In genomic region chr13:45807520-45808099, GRCh38 we compare ENCODE assay signal across 8 cellular contexts. TPM values are rescaled to one million over a fixed set of nuclear protein-coding genes. Genes with fewer than 3 reads are reported as not detected.
A peak's percentile ranks its signal among the peaks of the same experiment; 100 is the strongest.
DNase-seq lines count a peak whose midpoint lies in the region; ATAC-seq and TF ChIP-seq lines count a peak whose summit lies in the region.

No MANE protein-coding gene starts in this region.

- H3K36me3 ChIP-seq in smooth muscle cell (ENCODE audit: low read depth): no peaks in the 10 kb centered on the region

- WGBS in smooth muscle cell (ENCODE audit: low lambda C conversion rate): 39% methylated on average over 3 of the region's 3 CpGs

- no peak overlapping the region for H3K4me3 ChIP-seq in smooth muscle cell

- no peaks in the 10 kb centered on the region for H3K9me3 Mint-ChIP-seq in activated naive CD8-positive, alpha-beta T cell treated with anti-CD3 and anti-CD28 coated beads, Interleukin-2, amount 10 ng/mL, durations not matched to agents 7 days and 5 days

- intact Hi-C loops in left ventricle myocardium superior (cut with micrococcal nuclease): no loop called here

- H3K4me2 ChIP-seq in smooth muscle cell: no peak overlapping the region

- no peak overlapping the region for H3K4me3 Mint-ChIP-seq in activated naive CD8-positive, alpha-beta T cell treated with anti-CD3 and anti-CD28 coated beads, Interleukin-2, amount 10 ng/mL, durations not matched to agents 7 days and 5 days

- no peaks in the 10 kb centered on the region for H4K20me1 ChIP-seq in smooth muscle cell (ENCODE audit: low read depth)

- POLR2A ChIA-PET in activated naive CD8-positive, alpha-beta T cell treated with anti-CD3 and anti-CD28 coated beads, Interleukin-2, amount 10 ng/mL, durations not matched to agents 7 days and 5 days (lab: Charles Lee): no interaction called here

- peaks cover 4% of the 10 kb centered on the region for H3K4me1 Mint-ChIP-seq in activated naive CD8-positive, alpha-beta T cell treated with anti-CD3 and anti-CD28 coated beads, Interleukin-2, amount 10 ng/mL, durations not matched to agents 7 days and 5 days

- DNase-seq in NCI-H446 treated with DMSO at 0.1 percent for 48 hours (lab: John Stamatoyannopoulos, UW) (peak; percentile 40), left ventricle myocardium superior (no peak), smooth muscle cell (lab: John Stamatoyannopoulos, UW; ENCODE audit: unreplicated experiment) (no peak)
- no peak for DNase-seq in activated naive CD8-positive, alpha-beta T cell treated with anti-CD3 and anti-CD28 coated beads, Interleukin-2, amount 10 ng/mL, durations not matched to agents 7 days and 5 days

- H2AFZ ChIP-seq in smooth muscle cell (ENCODE audit: low read depth): no peak overlapping the region

- no peaks in the 10 kb centered on the region for H3K36me3 Mint-ChIP-seq in activated naive CD8-positive, alpha-beta T cell treated with anti-CD3 and anti-CD28 coated beads, Interleukin-2, amount 10 ng/mL, durations not matched to agents 7 days and 5 days

- H3K9ac ChIP-seq in smooth muscle cell (ENCODE audit: low read depth): no peak overlapping the region

- H3K4me1 ChIP-seq in smooth muscle cell (ENCODE audit: low read depth): no peaks in the 10 kb centered on the region

- H3K27ac ChIP-seq in C4-2B (no peak overlapping the region), smooth muscle cell (ENCODE audit: low read depth) (no peak overlapping the region)

- no peaks in the 10 kb centered on the region for H3K9me3 ChIP-seq in smooth muscle cell (replicated peaks; ENCODE audit: low read depth)

- no peaks in the 10 kb centered on the region for H3K27me3 Mint-ChIP-seq in activated naive CD8-positive, alpha-beta T cell treated with anti-CD3 and anti-CD28 coated beads, Interleukin-2, amount 10 ng/mL, durations not matched to agents 7 days and 5 days

- H3K79me2 ChIP-seq in smooth muscle cell (ENCODE audit: low read depth): no peaks in the 10 kb centered on the region

- no peaks in the 10 kb centered on the region for H3F3A ChIP-seq in smooth muscle cell (ENCODE audit: low read depth)

- TF ChIP-seq CTCF in C4-2B (conservative IDR thresholded peaks at IDR 0.05): peak; percentile 80
- peak; percentile 53 for TF ChIP-seq CTCF in smooth muscle cell (IDR thresholded peaks at IDR 0.05; ENCODE audit: borderline replicate concordance, insufficient read depth, poor library complexity, severe bottlenecking)

- ATAC-seq in GM19351 (IDR thresholded peaks at IDR 0.05; ENCODE audit: unreplicated experiment) (peak; percentile 68), left ventricle myocardium superior (peak; percentile 85), GM21825 (IDR thresholded peaks at IDR 0.05; ENCODE audit: unreplicated experiment) (no peak), HG02840 (IDR thresholded peaks at IDR 0.05; ENCODE audit: low FRiP score, unreplicated experiment) (no peak)
- peak; percentile 50 for ATAC-seq in activated naive CD8-positive, alpha-beta T cell treated with anti-CD3 and anti-CD28 coated beads, Interleukin-2, amount 10 ng/mL, durations not matched to agents 7 days and 5 days (ENCODE audit: low read depth)

- H3K27ac Mint-ChIP-seq in activated naive CD8-positive, alpha-beta T cell treated with anti-CD3 and anti-CD28 coated beads, Interleukin-2, amount 10 ng/mL, durations not matched to agents 7 days and 5 days: no peak overlapping the region

- peaks cover 6% of the 10 kb centered on the region for H3K27me3 ChIP-seq in smooth muscle cell (ENCODE audit: low read depth)

RNA-seq across cellular contexts. Expression of gene SIAH3, which starts 43.9 kb away (rescaled TPM):
- under 1 TPM; 0.36 to 0.62 TPM for total RNA-seq in activated naive CD8-positive, alpha-beta T cell treated with anti-CD3 and anti-CD28 coated beads, Interleukin-2, amount 10 ng/mL, durations not matched to agents 7 days and 5 days
- total RNA-seq in left ventricle myocardium superior: not detected
- not detected in 2 replicates for total RNA-seq in smooth muscle cell
- not detected in 2 replicates for polyA plus RNA-seq in smooth muscle cell

Comparison
In these comparisons a context has a peak if more than half of its experiments do, and no peak if none do; other contexts are left out.
1. ATAC-seq: peak in GM19351 (single experiment), activated naive CD8-positive, alpha-beta T cell treated with anti-CD3 and anti-CD28 coated beads, Interleukin-2, amount 10 ng/mL, durations not matched to agents 7 days and 5 days (single experiment) and left ventricle myocardium superior (single experiment); none in GM21825 (single experiment) and HG02840 (single experiment).